In genomic region chr15:42449770-42450433, GRCh38 we compare ENCODE assay signal across 1 cellular context.
TF ChIP-seq lines count a peak whose summit lies in the region.

No MANE protein-coding gene starts in this region.

TF ChIP-seq in HCT116, 20 proteins besides CTCF, POLR2A, EP300 and RAD21 (continued from another document):
- TF ChIP-seq REST (IDR thresholded peaks at IDR 0.05; ENCODE audit: low read depth) (no peak), CBX3 (IDR thresholded peaks at IDR 0.05; ENCODE audit: low read depth) (no peak)
- TF ChIP-seq, protein P1, sequence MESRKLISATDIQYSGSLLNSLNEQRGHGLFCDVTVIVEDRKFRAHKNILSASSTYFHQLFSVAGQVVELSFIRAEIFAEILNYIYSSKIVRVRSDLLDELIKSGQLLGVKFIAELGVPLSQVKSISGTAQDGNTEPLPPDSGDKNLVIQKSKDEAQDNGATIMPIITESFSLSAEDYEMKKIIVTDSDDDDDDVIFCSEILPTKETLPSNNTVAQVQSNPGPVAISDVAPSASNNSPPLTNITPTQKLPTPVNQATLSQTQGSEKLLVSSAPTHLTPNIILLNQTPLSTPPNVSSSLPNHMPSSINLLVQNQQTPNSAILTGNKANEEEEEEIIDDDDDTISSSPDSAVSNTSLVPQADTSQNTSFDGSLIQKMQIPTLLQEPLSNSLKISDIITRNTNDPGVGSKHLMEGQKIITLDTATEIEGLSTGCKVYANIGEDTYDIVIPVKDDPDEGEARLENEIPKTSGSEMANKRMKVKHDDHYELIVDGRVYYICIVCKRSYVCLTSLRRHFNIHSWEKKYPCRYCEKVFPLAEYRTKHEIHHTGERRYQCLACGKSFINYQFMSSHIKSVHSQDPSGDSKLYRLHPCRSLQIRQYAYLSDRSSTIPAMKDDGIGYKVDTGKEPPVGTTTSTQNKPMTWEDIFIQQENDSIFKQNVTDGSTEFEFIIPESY (IDR thresholded peaks at IDR 0.05; ENCODE audit: extremely low read depth, insufficient replicate concordance, low read length) = no peak
